In genomic region chr1:38559180-38559874, GRCh38 we compare ENCODE assay signal across 1 cellular context.
TF ChIP-seq lines count a peak whose summit lies in the region.

No MANE protein-coding gene starts in this region.

TF ChIP-seq in GM12878, 131 proteins besides CTCF, POLR2A, EP300 and RAD21 (continues in another document):
- TF ChIP-seq ZBTB4 (CRISPR knock-in tag; IDR thresholded peaks at IDR 0.05) = no peak
- TF ChIP-seq SIN3A (IDR thresholded peaks at IDR 0.05; ENCODE audit: low read depth, low read length) = no peak
- TF ChIP-seq SRF (IDR thresholded peaks at IDR 0.05; ENCODE audit: low read depth in 2 of 2, low read length in 2 of 2) = 0 out of 4 replicates have a peak, but pooled peaks of 1 of the 2 experiments have one; percentile 27
- TF ChIP-seq, protein P1, sequence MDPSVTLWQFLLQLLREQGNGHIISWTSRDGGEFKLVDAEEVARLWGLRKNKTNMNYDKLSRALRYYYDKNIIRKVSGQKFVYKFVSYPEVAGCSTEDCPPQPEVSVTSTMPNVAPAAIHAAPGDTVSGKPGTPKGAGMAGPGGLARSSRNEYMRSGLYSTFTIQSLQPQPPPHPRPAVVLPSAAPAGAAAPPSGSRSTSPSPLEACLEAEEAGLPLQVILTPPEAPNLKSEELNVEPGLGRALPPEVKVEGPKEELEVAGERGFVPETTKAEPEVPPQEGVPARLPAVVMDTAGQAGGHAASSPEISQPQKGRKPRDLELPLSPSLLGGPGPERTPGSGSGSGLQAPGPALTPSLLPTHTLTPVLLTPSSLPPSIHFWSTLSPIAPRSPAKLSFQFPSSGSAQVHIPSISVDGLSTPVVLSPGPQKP (IDR thresholded peaks at IDR 0.05; ENCODE audit: low read depth, low read length) = 0 out of 2 replicates have a peak, but pooled peaks have one; percentile 59
- peak; percentile 96 for TF ChIP-seq RUNX3 (IDR thresholded peaks at IDR 0.05; ENCODE audit: low read length)
- no peak; the same call in 1 of the 2 replicates for TF ChIP-seq ATF2 (IDR thresholded peaks at IDR 0.05; ENCODE audit: low read length)
- peak; percentile 63; the same call in 1 of the 2 replicates for TF ChIP-seq POLR2AphosphoS5 (IDR thresholded peaks at IDR 0.05; ENCODE audit: low read length)
- peak; percentile 84; the same call in 1 of the 2 replicates for TF ChIP-seq NBN (IDR thresholded peaks at IDR 0.05)
- no peak for TF ChIP-seq BRCA1 (IDR thresholded peaks at IDR 0.05; ENCODE audit: low read depth, low read length)
- TF ChIP-seq WRNIP1 (IDR thresholded peaks at IDR 0.05; ENCODE audit: borderline replicate concordance, low read depth, low read length) = no peak
- no peak for TF ChIP-seq ZNF207 (IDR thresholded peaks at IDR 0.05; ENCODE audit: borderline replicate concordance)
- TF ChIP-seq, protein P2, sequence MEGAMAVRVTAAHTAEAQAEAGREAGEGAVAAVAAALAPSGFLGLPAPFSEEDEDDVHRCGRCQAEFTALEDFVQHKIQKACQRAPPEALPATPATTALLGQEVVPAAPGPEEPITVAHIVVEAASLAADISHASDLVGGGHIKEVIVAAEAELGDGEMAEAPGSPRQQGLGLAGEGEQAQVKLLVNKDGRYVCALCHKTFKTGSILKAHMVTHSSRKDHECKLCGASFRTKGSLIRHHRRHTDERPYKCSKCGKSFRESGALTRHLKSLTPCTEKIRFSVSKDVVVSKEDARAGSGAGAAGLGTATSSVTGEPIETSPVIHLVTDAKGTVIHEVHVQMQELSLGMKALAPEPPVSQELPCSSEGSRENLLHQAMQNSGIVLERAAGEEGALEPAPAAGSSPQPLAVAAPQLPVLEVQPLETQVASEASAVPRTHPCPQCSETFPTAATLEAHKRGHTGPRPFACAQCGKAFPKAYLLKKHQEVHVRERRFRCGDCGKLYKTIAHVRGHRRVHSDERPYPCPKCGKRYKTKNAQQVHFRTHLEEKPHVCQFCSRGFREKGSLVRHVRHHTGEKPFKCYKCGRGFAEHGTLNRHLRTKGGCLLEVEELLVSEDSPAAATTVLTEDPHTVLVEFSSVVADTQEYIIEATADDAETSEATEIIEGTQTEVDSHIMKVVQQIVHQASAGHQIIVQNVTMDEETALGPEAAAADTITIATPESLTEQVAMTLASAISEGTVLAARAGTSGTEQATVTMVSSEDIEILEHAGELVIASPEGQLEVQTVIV (IDR thresholded peaks at IDR 0.05; ENCODE audit: borderline replicate concordance, partially characterized antibody) = peak; percentile 49
- TF ChIP-seq SMAD1 (IDR thresholded peaks at IDR 0.05; ENCODE audit: low read depth, partially characterized antibody) = no peak
- TF ChIP-seq CBFB (IDR thresholded peaks at IDR 0.05; ENCODE audit: low read depth) = 0 out of 2 replicates have a peak, but pooled peaks have one; percentile 12
- peak in 1 of 2 experiments; percentile 68; a peak in 2 of 4 replicates for TF ChIP-seq ETV6 (conservative IDR thresholded peaks at IDR 0.05 in 1 of 2, IDR thresholded peaks at IDR 0.05 in 1 of 2; ENCODE audit: borderline replicate concordance in 1 of 2, low read depth in 1 of 2)
- TF ChIP-seq RELA (IDR thresholded peaks at IDR 0.05; ENCODE audit: borderline replicate concordance, partially characterized antibody) = peak; percentile 70
- peak; percentile 59; the same call in 1 of the 2 replicates for TF ChIP-seq MAX (IDR thresholded peaks at IDR 0.05; ENCODE audit: low read depth, low read length)
- TF ChIP-seq NRF1 (conservative IDR thresholded peaks at IDR 0.05; ENCODE audit: low read depth, low read length) = no peak
- TF ChIP-seq, protein P3, sequence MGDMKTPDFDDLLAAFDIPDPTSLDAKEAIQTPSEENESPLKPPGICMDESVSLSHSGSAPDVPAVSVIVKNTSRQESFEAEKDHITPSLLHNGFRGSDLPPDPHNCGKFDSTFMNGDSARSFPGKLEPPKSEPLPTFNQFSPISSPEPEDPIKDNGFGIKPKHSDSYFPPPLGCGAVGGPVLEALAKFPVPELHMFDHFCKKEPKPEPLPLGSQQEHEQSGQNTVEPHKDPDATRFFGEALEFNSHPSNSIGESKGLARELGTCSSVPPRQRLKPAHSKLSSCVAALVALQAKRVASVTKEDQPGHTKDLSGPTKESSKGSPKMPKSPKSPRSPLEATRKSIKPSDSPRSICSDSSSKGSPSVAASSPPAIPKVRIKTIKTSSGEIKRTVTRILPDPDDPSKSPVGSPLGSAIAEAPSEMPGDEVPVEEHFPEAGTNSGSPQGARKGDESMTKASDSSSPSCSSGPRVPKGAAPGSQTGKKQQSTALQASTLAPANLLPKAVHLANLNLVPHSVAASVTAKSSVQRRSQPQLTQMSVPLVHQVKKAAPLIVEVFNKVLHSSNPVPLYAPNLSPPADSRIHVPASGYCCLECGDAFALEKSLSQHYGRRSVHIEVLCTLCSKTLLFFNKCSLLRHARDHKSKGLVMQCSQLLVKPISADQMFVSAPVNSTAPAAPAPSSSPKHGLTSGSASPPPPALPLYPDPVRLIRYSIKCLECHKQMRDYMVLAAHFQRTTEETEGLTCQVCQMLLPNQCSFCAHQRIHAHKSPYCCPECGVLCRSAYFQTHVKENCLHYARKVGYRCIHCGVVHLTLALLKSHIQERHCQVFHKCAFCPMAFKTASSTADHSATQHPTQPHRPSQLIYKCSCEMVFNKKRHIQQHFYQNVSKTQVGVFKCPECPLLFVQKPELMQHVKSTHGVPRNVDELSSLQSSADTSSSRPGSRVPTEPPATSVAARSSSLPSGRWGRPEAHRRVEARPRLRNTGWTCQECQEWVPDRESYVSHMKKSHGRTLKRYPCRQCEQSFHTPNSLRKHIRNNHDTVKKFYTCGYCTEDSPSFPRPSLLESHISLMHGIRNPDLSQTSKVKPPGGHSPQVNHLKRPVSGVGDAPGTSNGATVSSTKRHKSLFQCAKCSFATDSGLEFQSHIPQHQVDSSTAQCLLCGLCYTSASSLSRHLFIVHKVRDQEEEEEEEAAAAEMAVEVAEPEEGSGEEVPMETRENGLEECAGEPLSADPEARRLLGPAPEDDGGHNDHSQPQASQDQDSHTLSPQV (IDR thresholded peaks at IDR 0.05) = peak; percentile 11; the same call in 1 of the 2 replicates
- no peak for TF ChIP-seq ZNF217 (IDR thresholded peaks at IDR 0.05)
- TF ChIP-seq CREM (IDR thresholded peaks at IDR 0.05; ENCODE audit: low read depth) = peak; percentile 64; the same call in 1 of the 2 replicates
- no peak for TF ChIP-seq NFYA (IDR thresholded peaks at IDR 0.05; ENCODE audit: borderline replicate concordance, low read depth, low read length)
- peak; percentile 41 for TF ChIP-seq CHD2 (IDR thresholded peaks at IDR 0.05; ENCODE audit: borderline replicate concordance, low read depth, low read length)
- no peak for TF ChIP-seq KLF5 (IDR thresholded peaks at IDR 0.05; ENCODE audit: partially characterized antibody)
- TF ChIP-seq PML (IDR thresholded peaks at IDR 0.05; ENCODE audit: low read length) = no peak
- TF ChIP-seq, protein P4, sequence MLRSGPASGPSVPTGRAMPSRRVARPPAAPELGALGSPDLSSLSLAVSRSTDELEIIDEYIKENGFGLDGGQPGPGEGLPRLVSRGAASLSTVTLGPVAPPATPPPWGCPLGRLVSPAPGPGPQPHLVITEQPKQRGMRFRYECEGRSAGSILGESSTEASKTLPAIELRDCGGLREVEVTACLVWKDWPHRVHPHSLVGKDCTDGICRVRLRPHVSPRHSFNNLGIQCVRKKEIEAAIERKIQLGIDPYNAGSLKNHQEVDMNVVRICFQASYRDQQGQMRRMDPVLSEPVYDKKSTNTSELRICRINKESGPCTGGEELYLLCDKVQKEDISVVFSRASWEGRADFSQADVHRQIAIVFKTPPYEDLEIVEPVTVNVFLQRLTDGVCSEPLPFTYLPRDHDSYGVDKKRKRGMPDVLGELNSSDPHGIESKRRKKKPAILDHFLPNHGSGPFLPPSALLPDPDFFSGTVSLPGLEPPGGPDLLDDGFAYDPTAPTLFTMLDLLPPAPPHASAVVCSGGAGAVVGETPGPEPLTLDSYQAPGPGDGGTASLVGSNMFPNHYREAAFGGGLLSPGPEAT (IDR thresholded peaks at IDR 0.05; ENCODE audit: low read depth) = peak; percentile 64; the same call in 1 of the 2 replicates
- no peak for TF ChIP-seq CBX3 (IDR thresholded peaks at IDR 0.05; ENCODE audit: borderline replicate concordance, low read depth)
- TF ChIP-seq MXI1 (IDR thresholded peaks at IDR 0.05; ENCODE audit: low read depth, low read length) = no peak
- no peak for TF ChIP-seq ASH2L (IDR thresholded peaks at IDR 0.05; ENCODE audit: borderline replicate concordance, low read depth)
- no peak for TF ChIP-seq SMC3 (IDR thresholded peaks at IDR 0.05; ENCODE audit: borderline replicate concordance, low read length)
- 0 out of 2 replicates have a peak, but pooled peaks have one; percentile 47 for TF ChIP-seq IRF4 (IDR thresholded peaks at IDR 0.05; ENCODE audit: low read depth, low read length)
- TF ChIP-seq SMAD5 (IDR thresholded peaks at IDR 0.05; ENCODE audit: low read depth) = no peak
- peak; percentile 78; the same call in 1 of the 2 replicates for TF ChIP-seq TCF12 (IDR thresholded peaks at IDR 0.05; ENCODE audit: low read depth, low read length)
- no peak for TF ChIP-seq CEBPB (IDR thresholded peaks at IDR 0.05; ENCODE audit: borderline replicate concordance in 1 of 2, low read depth in 2 of 2, low read length in 2 of 2)
- TF ChIP-seq BCL11A (IDR thresholded peaks at IDR 0.05; ENCODE audit: low read depth, low read length) = peak; percentile 74
- no peak for TF ChIP-seq ZBED1 (IDR thresholded peaks at IDR 0.05; ENCODE audit: borderline replicate concordance)
- TF ChIP-seq GABPA (IDR thresholded peaks at IDR 0.05; ENCODE audit: low read depth) = peak; percentile 41; the same call in 1 of the 2 replicates
- 0 out of 2 replicates have a peak, but pooled peaks have one; percentile 52 for TF ChIP-seq TAF1 (IDR thresholded peaks at IDR 0.05; ENCODE audit: borderline replicate concordance, low read depth, low read length)
- TF ChIP-seq ZSCAN29 (IDR thresholded peaks at IDR 0.05) = no peak
- TF ChIP-seq SIX5 (IDR thresholded peaks at IDR 0.05; ENCODE audit: low read depth, low read length, severe bottlenecking) = no peak
- peak; percentile 79; the same call in 1 of the 2 replicates for TF ChIP-seq TCF3 (IDR thresholded peaks at IDR 0.05; ENCODE audit: borderline replicate concordance, insufficient read depth, low read depth, low read length)
- TF ChIP-seq, protein P5, sequence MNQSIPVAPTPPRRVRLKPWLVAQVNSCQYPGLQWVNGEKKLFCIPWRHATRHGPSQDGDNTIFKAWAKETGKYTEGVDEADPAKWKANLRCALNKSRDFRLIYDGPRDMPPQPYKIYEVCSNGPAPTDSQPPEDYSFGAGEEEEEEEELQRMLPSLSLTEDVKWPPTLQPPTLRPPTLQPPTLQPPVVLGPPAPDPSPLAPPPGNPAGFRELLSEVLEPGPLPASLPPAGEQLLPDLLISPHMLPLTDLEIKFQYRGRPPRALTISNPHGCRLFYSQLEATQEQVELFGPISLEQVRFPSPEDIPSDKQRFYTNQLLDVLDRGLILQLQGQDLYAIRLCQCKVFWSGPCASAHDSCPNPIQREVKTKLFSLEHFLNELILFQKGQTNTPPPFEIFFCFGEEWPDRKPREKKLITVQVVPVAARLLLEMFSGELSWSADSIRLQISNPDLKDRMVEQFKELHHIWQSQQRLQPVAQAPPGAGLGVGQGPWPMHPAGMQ (IDR thresholded peaks at IDR 0.05; ENCODE audit: borderline replicate concordance) = peak; percentile 76; the same call in 1 of the 2 replicates
- TF ChIP-seq HDAC2 (IDR thresholded peaks at IDR 0.05) = no peak
- no peak for TF ChIP-seq IRF3 (IDR thresholded peaks at IDR 0.05)
- TF ChIP-seq FOS (IDR thresholded peaks at IDR 0.05; ENCODE audit: borderline replicate concordance, extremely low read depth, insufficient read length) = no peak
- TF ChIP-seq ZNF384 (IDR thresholded peaks at IDR 0.05; ENCODE audit: borderline replicate concordance, low read depth, low read length) = no peak
- peak; percentile 76; the same call in 1 of the 2 replicates for TF ChIP-seq MTA2 (IDR thresholded peaks at IDR 0.05; ENCODE audit: low read depth)
- peak; percentile 49; the same call in 1 of the 2 replicates for TF ChIP-seq LARP7 (IDR thresholded peaks at IDR 0.05)
- TF ChIP-seq SMARCA5 (IDR thresholded peaks at IDR 0.05) = no peak; the same call in none of the 2 replicates
